1 cellular context compared by ENCODE assay signal in genomic region chr2:216078776-216079175, GRCh38.
TF ChIP-seq lines count a peak whose summit lies in the region.

No MANE protein-coding gene starts in this region.

TF ChIP-seq in HepG2, 621 proteins besides CTCF, POLR2A, EP300 and RAD21 (continues in another document):
- no peak for TF ChIP-seq ZNF891 (CRISPR knock-in tag; IDR thresholded peaks at IDR 0.05)
- peak; percentile 88; the same call in 1 of the 2 replicates for TF ChIP-seq FOXO1 (CRISPR knock-in tag; IDR thresholded peaks at IDR 0.05)
- TF ChIP-seq BRD4 (CRISPR knock-in tag; IDR thresholded peaks at IDR 0.05): no peak
- no peak for TF ChIP-seq GPN1 (CRISPR knock-in tag; IDR thresholded peaks at IDR 0.05; ENCODE audit: borderline replicate concordance)
- no peak for TF ChIP-seq TGIF2 (CRISPR knock-in tag; IDR thresholded peaks at IDR 0.05)
- TF ChIP-seq ZBTB44 (CRISPR knock-in tag; IDR thresholded peaks at IDR 0.05): 0 out of 2 replicates have a peak, but pooled peaks have one; percentile 38
- TF ChIP-seq DR1 (CRISPR knock-in tag; IDR thresholded peaks at IDR 0.05): no peak
- TF ChIP-seq BCLAF1 (IDR thresholded peaks at IDR 0.05): no peak
- no peak for TF ChIP-seq ZNF207 (IDR thresholded peaks at IDR 0.05; ENCODE audit: borderline replicate concordance)
- TF ChIP-seq, protein P1, sequence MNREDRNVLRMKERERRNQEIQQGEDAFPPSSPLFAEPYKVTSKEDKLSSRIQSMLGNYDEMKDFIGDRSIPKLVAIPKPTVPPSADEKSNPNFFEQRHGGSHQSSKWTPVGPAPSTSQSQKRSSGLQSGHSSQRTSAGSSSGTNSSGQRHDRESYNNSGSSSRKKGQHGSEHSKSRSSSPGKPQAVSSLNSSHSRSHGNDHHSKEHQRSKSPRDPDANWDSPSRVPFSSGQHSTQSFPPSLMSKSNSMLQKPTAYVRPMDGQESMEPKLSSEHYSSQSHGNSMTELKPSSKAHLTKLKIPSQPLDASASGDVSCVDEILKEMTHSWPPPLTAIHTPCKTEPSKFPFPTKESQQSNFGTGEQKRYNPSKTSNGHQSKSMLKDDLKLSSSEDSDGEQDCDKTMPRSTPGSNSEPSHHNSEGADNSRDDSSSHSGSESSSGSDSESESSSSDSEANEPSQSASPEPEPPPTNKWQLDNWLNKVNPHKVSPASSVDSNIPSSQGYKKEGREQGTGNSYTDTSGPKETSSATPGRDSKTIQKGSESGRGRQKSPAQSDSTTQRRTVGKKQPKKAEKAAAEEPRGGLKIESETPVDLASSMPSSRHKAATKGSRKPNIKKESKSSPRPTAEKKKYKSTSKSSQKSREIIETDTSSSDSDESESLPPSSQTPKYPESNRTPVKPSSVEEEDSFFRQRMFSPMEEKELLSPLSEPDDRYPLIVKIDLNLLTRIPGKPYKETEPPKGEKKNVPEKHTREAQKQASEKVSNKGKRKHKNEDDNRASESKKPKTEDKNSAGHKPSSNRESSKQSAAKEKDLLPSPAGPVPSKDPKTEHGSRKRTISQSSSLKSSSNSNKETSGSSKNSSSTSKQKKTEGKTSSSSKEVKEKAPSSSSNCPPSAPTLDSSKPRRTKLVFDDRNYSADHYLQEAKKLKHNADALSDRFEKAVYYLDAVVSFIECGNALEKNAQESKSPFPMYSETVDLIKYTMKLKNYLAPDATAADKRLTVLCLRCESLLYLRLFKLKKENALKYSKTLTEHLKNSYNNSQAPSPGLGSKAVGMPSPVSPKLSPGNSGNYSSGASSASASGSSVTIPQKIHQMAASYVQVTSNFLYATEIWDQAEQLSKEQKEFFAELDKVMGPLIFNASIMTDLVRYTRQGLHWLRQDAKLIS (CRISPR knock-in tag; IDR thresholded peaks at IDR 0.05): no peak
- peak; percentile 61; the same call in 1 of the 2 replicates for TF ChIP-seq ZBTB43 (CRISPR knock-in tag; conservative IDR thresholded peaks at IDR 0.05)
- TF ChIP-seq E2F1 (CRISPR knock-in tag; IDR thresholded peaks at IDR 0.05): no peak
- TF ChIP-seq TEF (CRISPR knock-in tag; IDR thresholded peaks at IDR 0.05): peak; percentile 100
- TF ChIP-seq BCL6 (CRISPR knock-in tag; IDR thresholded peaks at IDR 0.05): peak; percentile 92
- peak; percentile 90 for TF ChIP-seq SOX5 (CRISPR knock-in tag; IDR thresholded peaks at IDR 0.05; ENCODE audit: borderline replicate concordance)
- TF ChIP-seq ZNF605 (CRISPR knock-in tag; IDR thresholded peaks at IDR 0.05): no peak
- TF ChIP-seq ZNF768 (CRISPR knock-in tag; IDR thresholded peaks at IDR 0.05): no peak
- TF ChIP-seq NFKBIZ (CRISPR knock-in tag; IDR thresholded peaks at IDR 0.05): peak; percentile 96
- TF ChIP-seq PATZ1 (CRISPR knock-in tag; IDR thresholded peaks at IDR 0.05): peak; percentile 49; the same call in 1 of the 2 replicates
- no peak for TF ChIP-seq AKAP8 (CRISPR knock-in tag; IDR thresholded peaks at IDR 0.05)
- TF ChIP-seq ZBTB21 (CRISPR knock-in tag; IDR thresholded peaks at IDR 0.05): peak; percentile 49; the same call in 1 of the 2 replicates
- no peak for TF ChIP-seq ZNF761 (CRISPR knock-in tag; conservative IDR thresholded peaks at IDR 0.05)
- TF ChIP-seq ZFYVE20 (CRISPR knock-in tag; IDR thresholded peaks at IDR 0.05; ENCODE audit: borderline replicate concordance, low read depth): no peak
- no peak for TF ChIP-seq ZNF496 (CRISPR knock-in tag; IDR thresholded peaks at IDR 0.05; ENCODE audit: insufficient replicate concordance)
- TF ChIP-seq KDM6A (CRISPR knock-in tag; IDR thresholded peaks at IDR 0.05; ENCODE audit: low read depth): peak; percentile 91
- no peak for TF ChIP-seq MXD1 (CRISPR knock-in tag; IDR thresholded peaks at IDR 0.05)
- no peak for TF ChIP-seq TERF1 (CRISPR knock-in tag; IDR thresholded peaks at IDR 0.05)
- TF ChIP-seq ZFP36L1 (CRISPR knock-in tag; IDR thresholded peaks at IDR 0.05): no peak
- TF ChIP-seq ZNF431 (CRISPR knock-in tag; IDR thresholded peaks at IDR 0.05; ENCODE audit: borderline replicate concordance, low read depth): peak; percentile 59; the same call in 1 of the 2 replicates
- TF ChIP-seq KLF11 (CRISPR knock-in tag; IDR thresholded peaks at IDR 0.05): peak; percentile 87
- TF ChIP-seq SRSF4 (IDR thresholded peaks at IDR 0.05; ENCODE audit: low read depth, low read length, poor library complexity, severe bottlenecking): no peak
- peak; percentile 55; the same call in 1 of the 2 replicates for TF ChIP-seq SOX13 (IDR thresholded peaks at IDR 0.05)
- TF ChIP-seq SOX13 (CRISPR knock-in tag; conservative IDR thresholded peaks at IDR 0.05 in 1 of 2, IDR thresholded peaks at IDR 0.05 in 1 of 2): peak in 1 of 2 experiments; percentile 92; a peak in 2 of 4 replicates
- TF ChIP-seq MTERF4 (CRISPR knock-in tag; IDR thresholded peaks at IDR 0.05): no peak
- TF ChIP-seq SKIL (CRISPR knock-in tag; IDR thresholded peaks at IDR 0.05; ENCODE audit: borderline replicate concordance): no peak
- TF ChIP-seq ZNF331 (CRISPR knock-in tag; IDR thresholded peaks at IDR 0.05): peak; percentile 97
- TF ChIP-seq TFAP4 (IDR thresholded peaks at IDR 0.05; ENCODE audit: borderline replicate concordance, low read depth): peak; percentile 42; the same call in 1 of the 2 replicates
